In genomic region chr19:13155472-13156284, GRCh38 we compare ENCODE assay signal across 8 cellular contexts. TPM values are rescaled to one million over a fixed set of nuclear protein-coding genes. Genes with fewer than 3 reads are reported as not detected.
A peak's percentile ranks its signal among the peaks of the same experiment; 100 is the strongest.
DNase-seq lines count a peak whose midpoint lies in the region; ATAC-seq and TF ChIP-seq lines count a peak whose summit lies in the region.

No MANE protein-coding gene starts in this region.

- intact Hi-C loops in natural killer cell (cut with micrococcal nuclease) = loop anchor here (1.0 to 10.0 kb wide), 4 partner anchors 12 to 1219 kb away; partner anchors contain the start of gene JUNB
- intact Hi-C loops in transverse colon (cut with DNase I; ENCODE audit: low total_unique reads) = loop anchor here (10.0 kb wide), 2 partner anchors 371 to 1359 kb away; partner anchors contain the start of gene DNAJB1

- H3K4me1 ChIP-seq in HEK293 (ENCODE audit: control insufficient read depth, insufficient read depth, low read length) (peaks cover 8% of the 10 kb centered on the region), transverse colon (peaks cover 0 to 24% (median 18%) of the 10 kb centered on the region in 4 donors)

- H3K27ac ChIP-seq in HEK293 (ENCODE audit: extremely low read depth, low read depth, low read length) (peak overlapping the region; percentile 59; the same call in 1 of the 2 replicates), transverse colon (peak overlapping the region; percentile 96 to 100 (median 99))

- DNase-seq in CD1c-positive myeloid dendritic cell (ENCODE audit: extremely low spot score) (peak; percentile 73), fibroblast of mammary gland (ENCODE audit: low read depth) (peak; percentile 80), natural killer cell (peak; percentile 77), transverse colon (peak; percentile 88), NCI-H524 treated with DMSO at 0.1 percent for 48 hours (lab: John Stamatoyannopoulos, UW) (no peak)

- no peaks in the 10 kb centered on the region for H3K27me3 Mint-ChIP-seq in activated T-helper 17 cell treated with anti-CD3 and anti-CD28 coated beads, Interleukin-2, amount 50 U/mL, for 72 hours
- H3K27me3 Mint-ChIP-seq in natural killer cell (ENCODE audit: low read depth in 2 of 2) = peaks cover 0 to 3% of the 10 kb centered on the region in 2 donors

- H3K4me1 Mint-ChIP-seq in activated T-helper 17 cell treated with anti-CD3 and anti-CD28 coated beads, Interleukin-2, amount 50 U/mL, for 72 hours = peaks cover 12% of the 10 kb centered on the region
- peaks cover 66 to 80% of the 10 kb centered on the region in 2 donors for H3K4me1 Mint-ChIP-seq in natural killer cell

- H3K36me3 ChIP-seq in HEK293 (ENCODE audit: control insufficient read depth in 2 of 2, insufficient read depth in 1 of 2, low read length in 2 of 2) (peaks cover 0 to 11% of the 10 kb centered on the region in 2 experiments; a peak in 1 of 3 replicates), transverse colon (no peaks in the 10 kb centered on the region)

- H3K36me3 Mint-ChIP-seq in activated T-helper 17 cell treated with anti-CD3 and anti-CD28 coated beads, Interleukin-2, amount 50 U/mL, for 72 hours (ENCODE audit: low read depth) = peaks cover 57% of the 10 kb centered on the region
- H3K36me3 Mint-ChIP-seq in natural killer cell = peaks cover 20% of the 10 kb centered on the region

- H3K9me3 Mint-ChIP-seq in activated T-helper 17 cell treated with anti-CD3 and anti-CD28 coated beads, Interleukin-2, amount 50 U/mL, for 72 hours = no peaks in the 10 kb centered on the region
- no peaks in the 10 kb centered on the region for H3K9me3 Mint-ChIP-seq in natural killer cell

- POLR2A ChIA-PET in HEK293 (lab: Yijun Ruan, JAX) = interaction anchor here (0.6 to 2.6 kb wide), 13 partner anchors 10 to 696 kb away, joined by 3 to 60 read pairs (median 4); partner anchors contain the start of gene NACC1

- H3K4me3 Mint-ChIP-seq in activated T-helper 17 cell treated with anti-CD3 and anti-CD28 coated beads, Interleukin-2, amount 50 U/mL, for 72 hours = peak overlapping the region; percentile 99
- H3K4me3 Mint-ChIP-seq in natural killer cell = peak overlapping the region; percentile 99

- H3K27me3 ChIP-seq in transverse colon = no peaks in the 10 kb centered on the region

- TF ChIP-seq CTCF in HEK293 (tag by site-specific recombination; IDR thresholded peaks at IDR 0.05) (no peak), fibroblast of mammary gland (conservative IDR thresholded peaks at IDR 0.05; ENCODE audit: control insufficient read depth, insufficient read depth, low read depth, low read length) (no peak), natural killer cell (IDR thresholded peaks at IDR 0.05) (no peak), transverse colon (IDR thresholded peaks at IDR 0.05) (no peak)

- TF ChIP-seq POLR2A in transverse colon (IDR thresholded peaks at IDR 0.05) = peak; percentile 16

- H3K4me3 ChIP-seq in HEK293 (ENCODE audit: low read depth, low read length) (peak overlapping the region; percentile 99), fibroblast of mammary gland (ENCODE audit: control insufficient read depth, low read depth, low read length) (peak overlapping the region; percentile 94), transverse colon (peak overlapping the region; percentile 70 to 92 (median 86))

- in situ Hi-C loops in transverse colon (cut with MboI; ENCODE audit: low pct_ligation_motif_present in 1 of 4, low pct_unique_long_range_greater_than_20kb in 1 of 4, low sequenced_read_pairs in 3 of 4) = no loop called here

- ATAC-seq in activated T-helper 17 cell treated with anti-CD3 and anti-CD28 coated beads, Interleukin-2, amount 50 U/mL, for 72 hours (replicated peaks) = no peak
- ATAC-seq in natural killer cell = peak; percentile 17 to 45 (median 32)

- CTCF ChIA-PET in HEK293 (lab: Yijun Ruan, JAX) = interaction anchor here (0.5 to 1.8 kb wide), 11 partner anchors 13 to 273 kb away, joined by 3 to 7 read pairs (median 3); no protein-coding TSS in a partner anchor

- WGBS in transverse colon (ENCODE audit: low coverage in 1 of 2), 2 donors = 9% methylated on average over 28 of the region's 55 CpGs; no CpG with 5 or more reads in 1 of the 2 donors

- no peak for TF ChIP-seq EP300 in transverse colon (IDR thresholded peaks at IDR 0.05; ENCODE audit: low read depth)

- peak overlapping the region; percentile 99 for H3K27ac Mint-ChIP-seq in activated T-helper 17 cell treated with anti-CD3 and anti-CD28 coated beads, Interleukin-2, amount 50 U/mL, for 72 hours
- H3K27ac Mint-ChIP-seq in natural killer cell = peak overlapping the region; percentile 99

- no peaks in the 10 kb centered on the region for H3K9me3 ChIP-seq in HEK293 (ENCODE audit: control insufficient read depth, insufficient read depth, low read depth, low read length)
- H3K9me3 ChIP-seq in transverse colon = no peaks in the 10 kb centered on the region

TF ChIP-seq in HEK293, 187 proteins besides CTCF, POLR2A, EP300 and RAD21 (continues in another document):
- TF ChIP-seq GLIS2 (tag by site-specific recombination; IDR thresholded peaks at IDR 0.05) = peak; percentile 32; the same call in 1 of the 2 replicates

TF ChIP-seq in PFSK-1, 5 proteins besides CTCF, POLR2A, EP300 and RAD21:
- TF ChIP-seq SIN3A (IDR thresholded peaks at IDR 0.05; ENCODE audit: borderline replicate concordance, insufficient read depth, low read length) (no peak), TAF1 (IDR thresholded peaks at IDR 0.05; ENCODE audit: borderline replicate concordance, insufficient read depth, low read length) (peak; percentile 39; the same call in 1 of the 2 replicates)

RNA-seq across cellular contexts. Expression of gene IER2, which starts 5.5 kb away (rescaled TPM):
- 110 TPM for polyA plus RNA-seq in PFSK-1 (2012; ENCODE audit: insufficient read length, low read depth)
- total RNA-seq in activated T-helper 17 cell treated with anti-CD3 and anti-CD28 coated beads, Interleukin-2, amount 50 U/mL, for 72 hours = 100 to 1,000 TPM in 1 of 2 donors, 10 to 100 TPM in 1; 85.9 to 140 TPM
- total RNA-seq in natural killer cell = 1,000 to 10,000 TPM in 1 of 3 donors, 100 to 1,000 TPM in 2; 668 to 1,112 (median 949) TPM
- total RNA-seq in transverse colon = 100 to 1,000 TPM; 184 to 503 (median 244) TPM

RNA-seq across cellular contexts. Expression of gene STX10, which starts 5.5 kb away (rescaled TPM):
- polyA plus RNA-seq in PFSK-1 (2012; ENCODE audit: insufficient read length, low read depth) = 141 TPM
- total RNA-seq in activated T-helper 17 cell treated with anti-CD3 and anti-CD28 coated beads, Interleukin-2, amount 50 U/mL, for 72 hours = 10 to 100 TPM; 76.4 to 91.3 TPM
- total RNA-seq in natural killer cell (10 to 100 TPM; 39.2 to 46.9 (median 42.0) TPM), transverse colon (100 to 1,000 TPM in 1 of 4 donors, 10 to 100 TPM in 3; 69.7 to 164 (median 84.2) TPM)

RNA-seq across cellular contexts. Expression of gene NACC1, which starts 37.6 kb away (rescaled TPM):
- polyA plus RNA-seq in PFSK-1 (2012; ENCODE audit: insufficient read length, low read depth) = 58.8 TPM
- total RNA-seq in activated T-helper 17 cell treated with anti-CD3 and anti-CD28 coated beads, Interleukin-2, amount 50 U/mL, for 72 hours = 10 to 100 TPM; 70.8 to 80.6 TPM
- total RNA-seq in natural killer cell (10 to 100 TPM; 41.2 to 48.7 (median 43.4) TPM), transverse colon (10 to 100 TPM; 31.6 to 54.2 (median 36.5) TPM)

RNA-seq across cellular contexts. Expression of gene TRMT1, which starts 39.1 kb away (rescaled TPM):
- polyA plus RNA-seq in PFSK-1 (2012; ENCODE audit: insufficient read length, low read depth) = 129 TPM
- total RNA-seq in activated T-helper 17 cell treated with anti-CD3 and anti-CD28 coated beads, Interleukin-2, amount 50 U/mL, for 72 hours = 10 to 100 TPM; 66.4 to 83.2 TPM
- total RNA-seq in natural killer cell (10 to 100 TPM; 33.8 to 48.5 (median 42.2) TPM), transverse colon (100 to 1,000 TPM in 1 of 4 donors, 10 to 100 TPM in 3; 26.6 to 199 (median 60.7) TPM)

RNA-seq across cellular contexts. Expression of gene LYL1, which starts 53.0 kb away (rescaled TPM):
- 0.31 TPM for polyA plus RNA-seq in PFSK-1 (2012; ENCODE audit: insufficient read length, low read depth)
- total RNA-seq in activated T-helper 17 cell treated with anti-CD3 and anti-CD28 coated beads, Interleukin-2, amount 50 U/mL, for 72 hours = 1 to 10 TPM; 1.1 to 1.6 TPM
- 1 to 10 TPM; 2.0 to 7.7 (median 6.7) TPM for total RNA-seq in natural killer cell
- 10 to 100 TPM in 3 of 4 donors, 1 to 10 TPM in 1; 4.5 to 33.4 (median 16.7) TPM for total RNA-seq in transverse colon
